ENCODE assay signal across 15 cellular contexts in the genomic region with DNA sequence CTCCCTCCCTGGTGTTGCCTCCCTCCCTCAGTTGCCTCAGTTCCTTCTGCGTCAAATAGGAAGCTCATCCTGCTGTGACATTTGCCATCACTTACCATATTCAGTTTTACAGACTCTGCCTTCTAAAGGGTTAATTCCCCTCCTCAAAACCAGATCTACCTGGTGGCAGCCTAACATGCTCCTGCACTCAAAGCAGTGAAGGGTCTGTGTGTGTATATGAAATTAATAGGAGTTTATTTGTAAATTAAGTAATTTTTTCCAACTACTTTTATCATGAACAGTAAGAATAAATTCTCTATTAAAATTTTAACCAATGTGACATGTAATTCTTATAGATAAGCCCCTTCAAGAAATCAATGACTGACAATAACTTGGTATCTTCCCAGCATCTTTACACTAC.
DNase-seq lines count a peak whose midpoint lies in the region; ATAC-seq and TF ChIP-seq lines count a peak whose summit lies in the region.
"Had no signal": no experiment of that assay in that cellular context is flagged by ENCODE, and none has a peak within 500 bp of the region (broad histone marks: within the 10 kb centered on the region; RNA-seq: fewer than 3 reads in every experiment).

No MANE protein-coding gene starts in this region.

- TF ChIP-seq CTCF in epithelial cell of esophagus (IDR thresholded peaks at IDR 0.05; ENCODE audit: insufficient read depth, low read depth, low read length, missing control alignments) (peak; percentile 50), progenitor cell of endocrine pancreas (IDR thresholded peaks at IDR 0.05; ENCODE audit: unreplicated experiment) (peak; percentile 41), foreskin keratinocyte (conservative IDR thresholded peaks at IDR 0.05) (no peak)

- ATAC-seq in foreskin keratinocyte = no peak
- ATAC-seq: activated naive CD8-positive, alpha-beta T cell treated with anti-CD3 and anti-CD28 coated beads, Interleukin-2, amount 50 U/mL, for 24 hours had no signal

- no peak overlapping the region for H3K4me3 Mint-ChIP-seq in progenitor cell of endocrine pancreas (ENCODE audit: low read depth)
- H3K4me3 Mint-ChIP-seq: activated naive CD8-positive, alpha-beta T cell treated with anti-CD3 and anti-CD28 coated beads, Interleukin-2, amount 50 U/mL, for 24 hours had no signal

- H3K36me3 Mint-ChIP-seq in progenitor cell of endocrine pancreas (ENCODE audit: insufficient read depth) = no peaks in the 10 kb centered on the region

- H3K4me1 Mint-ChIP-seq in progenitor cell of endocrine pancreas (ENCODE audit: low read depth) = peaks cover 1% of the 10 kb centered on the region
- H3K4me1 Mint-ChIP-seq: activated naive CD8-positive, alpha-beta T cell treated with anti-CD3 and anti-CD28 coated beads, Interleukin-2, amount 50 U/mL, for 24 hours had no signal

- no peaks in the 10 kb centered on the region for H3K9me3 Mint-ChIP-seq in progenitor cell of endocrine pancreas (ENCODE audit: low read depth)
- H3K9me3 Mint-ChIP-seq: activated naive CD8-positive, alpha-beta T cell treated with anti-CD3 and anti-CD28 coated beads, Interleukin-2, amount 50 U/mL, for 24 hours had no signal

- H3K4me1 ChIP-seq in foreskin keratinocyte = no peaks in the 10 kb centered on the region
- H3K4me1 ChIP-seq: Caco-2 had no signal

- H3K27ac ChIP-seq in foreskin keratinocyte = no peak overlapping the region
- H3K27ac ChIP-seq: 22Rv1, skin epidermis had no signal

- H3K27me3 Mint-ChIP-seq in progenitor cell of endocrine pancreas = no peaks in the 10 kb centered on the region
- H3K27me3 Mint-ChIP-seq: activated naive CD8-positive, alpha-beta T cell treated with anti-CD3 and anti-CD28 coated beads, Interleukin-2, amount 50 U/mL, for 24 hours had no signal

- H3K27ac Mint-ChIP-seq in progenitor cell of endocrine pancreas = no peak overlapping the region
- H3K27ac Mint-ChIP-seq: activated naive CD8-positive, alpha-beta T cell treated with anti-CD3 and anti-CD28 coated beads, Interleukin-2, amount 50 U/mL, for 24 hours had no signal

- no peaks in the 10 kb centered on the region for H3K27me3 ChIP-seq in foreskin keratinocyte

- peak; percentile 12 for DNase-seq in NCI-H1436 treated with DMSO at 0.1 percent for 48 hours (lab: John Stamatoyannopoulos, UW)
- DNase-seq in NCI-H1436 (lab: John Stamatoyannopoulos, UW) = no peak
- DNase-seq in NCI-H524 treated with DMSO at 0.1 percent for 48 hours (lab: John Stamatoyannopoulos, UW) = peak; percentile 3
- DNase-seq in epithelial cell of esophagus (ENCODE audit: low read depth) = no peak
- DNase-seq in progenitor cell of endocrine pancreas (ENCODE audit: low spot score, unreplicated experiment) = no peak
- DNase-seq in hypothalamus (lab: John Stamatoyannopoulos, UW) = no peak
- no peak for DNase-seq in foreskin keratinocyte
- DNase-seq in GM19240 (ENCODE audit: insufficient read length, low spot score) = no peak
- DNase-seq: activated CD4-positive, alpha-beta T cell treated with anti-CD3 and anti-CD28 coated beads for 4 hours; activated naive CD8-positive, alpha-beta T cell treated with anti-CD3 and anti-CD28 coated beads, Interleukin-2, amount 50 U/mL, for 24 hours; Caco-2; NCI-H2107; T-helper 2 cell had no signal

- no peak overlapping the region for H3K4me3 ChIP-seq in epithelial cell of esophagus (ENCODE audit: low read length)
- H3K4me3 ChIP-seq: skin epidermis had no signal

Comparison
In these comparisons a context has a peak if more than half of its experiments do, and no peak if none do; other contexts are left out.
1. DNase-seq: peak in NCI-H1436 treated with DMSO at 0.1 percent for 48 hours (single experiment) and NCI-H524 treated with DMSO at 0.1 percent for 48 hours (single experiment); none in NCI-H1436 (single experiment), epithelial cell of esophagus (single experiment), progenitor cell of endocrine pancreas (single experiment), hypothalamus (0 of 51), foreskin keratinocyte (0 of 2) and GM19240 (single experiment).